In genomic region chr7:116438274-116438673, GRCh38 we compare ENCODE assay signal across 14 cellular contexts.
A peak's percentile ranks its signal among the peaks of the same experiment; 100 is the strongest.
DNase-seq lines count a peak whose midpoint lies in the region; ATAC-seq lines count a peak whose summit lies in the region.
"Had no signal": no experiment of that assay in that cellular context is flagged by ENCODE, and none has a peak within 500 bp of the region (broad histone marks: within the 10 kb centered on the region; RNA-seq: fewer than 3 reads in every experiment).

No MANE protein-coding gene starts in this region.

- in situ Hi-C loops in GM23248 (cut with MboI), result loop anchor here (10.0 kb wide), 1 partner anchor 173 kb away; no protein-coding TSS in a partner anchor

- H3K4me3 Mint-ChIP-seq in CD4-positive, alpha-beta memory T cell, result no peak overlapping the region
- H3K4me3 Mint-ChIP-seq: immature natural killer cell had no signal

- H3K27me3 ChIP-seq in GM23248 (replicated peaks; ENCODE audit: insufficient read depth), result no peaks in the 10 kb centered on the region
- H3K27me3 ChIP-seq in CD4-positive, alpha-beta memory T cell (ENCODE audit: insufficient read depth, low read length), result no peaks in the 10 kb centered on the region
- H3K27me3 ChIP-seq: adrenal gland, neutrophil had no signal

- H3K9me3 ChIP-seq in GM23248 (ENCODE audit: low read depth), result no peaks in the 10 kb centered on the region
- H3K9me3 ChIP-seq in CD4-positive, alpha-beta memory T cell (ENCODE audit: control insufficient read depth in 1 of 2, low read length in 2 of 2), result no peaks in the 10 kb centered on the region
- H3K9me3 ChIP-seq: adrenal gland, neutrophil had no signal

- H3K4me1 ChIP-seq in GM23248 (ENCODE audit: insufficient read depth), result peaks cover 51% of the 10 kb centered on the region
- no peaks in the 10 kb centered on the region for H3K4me1 ChIP-seq in CD4-positive, alpha-beta memory T cell (ENCODE audit: insufficient read depth, low read length)
- H3K4me1 ChIP-seq: adrenal gland had no signal

- no peaks in the 10 kb centered on the region for H3K79me2 ChIP-seq in GM23248 (ENCODE audit: insufficient read depth)

- H3K4me1 Mint-ChIP-seq in CD4-positive, alpha-beta memory T cell, result no peaks in the 10 kb centered on the region
- H3K4me1 Mint-ChIP-seq: immature natural killer cell had no signal

- H3K27ac ChIP-seq in GM23248, result peak overlapping the region; percentile 6; the same call in 1 of the 2 replicates
- H3K27ac ChIP-seq in substantia nigra (ENCODE audit: low read depth, low read length, poor library complexity, severe bottlenecking), result no peak overlapping the region
- no peak overlapping the region for H3K27ac ChIP-seq in CD4-positive, alpha-beta memory T cell (ENCODE audit: low read depth, low read length)
- H3K27ac ChIP-seq: adrenal gland, neutrophil had no signal

- peaks cover 56% of the 10 kb centered on the region for H3F3A ChIP-seq in GM23248 (ENCODE audit: insufficient read depth)

- WGBS in GM23248 (ENCODE audit: low coverage in 1 of 2, low lambda C conversion rate in 2 of 2, missing lambda C conversion rate in 2 of 2), 2 experiments, result 53 to 55% methylated on average over 2 of the region's 2 CpGs

- DNase-seq in GM23248, result peak; percentile 53
- DNase-seq in OCI-M1 (lab: John Stamatoyannopoulos, UW), result peak; percentile 8
- DNase-seq in dermis blood vessel endothelial cell, result peak; percentile 52
- peak; percentile 66 for DNase-seq in myocyte (ENCODE audit: low read depth)
- DNase-seq in substantia nigra (lab: John Stamatoyannopoulos, UW), result no peak
- no peak for DNase-seq in CD4-positive, alpha-beta memory T cell
- DNase-seq in NCI-H1694 treated with DMSO at 0.1 percent for 48 hours (lab: John Stamatoyannopoulos, UW), result no peak
- DNase-seq: adrenal gland; immature natural killer cell; NCI-H1694; stimulated activated naive CD4-positive, alpha-beta T cell; T-helper 2 cell had no signal

- no peak overlapping the region for H3K4me2 ChIP-seq in GM23248 (ENCODE audit: unreplicated experiment)

- H4K20me1 ChIP-seq in GM23248 (ENCODE audit: insufficient read depth), result no peaks in the 10 kb centered on the region

- no peaks in the 10 kb centered on the region for H3K36me3 ChIP-seq in GM23248 (ENCODE audit: low read depth)
- no peaks in the 10 kb centered on the region for H3K36me3 ChIP-seq in CD4-positive, alpha-beta memory T cell (ENCODE audit: insufficient read depth, low read length)
- H3K36me3 ChIP-seq: adrenal gland, neutrophil had no signal

- intact Hi-C loops in CD4-positive, alpha-beta memory T cell (cut with micrococcal nuclease), result no loop called here

- peak overlapping the region; percentile 13; the same call in 1 of the 2 replicates for H2AFZ ChIP-seq in GM23248

- CTCF ChIA-PET in CD4-positive, alpha-beta memory T cell (lab: Charles Lee; ENCODE audit: partially characterized antibody), result no interaction called here

- no peak for ATAC-seq in GM21515 (IDR thresholded peaks at IDR 0.05; ENCODE audit: unreplicated experiment)

- POLR2A ChIA-PET in CD4-positive, alpha-beta memory T cell (lab: Charles Lee; ENCODE audit: partially characterized antibody), result no interaction called here

- no peaks in the 10 kb centered on the region for H3K36me3 Mint-ChIP-seq in CD4-positive, alpha-beta memory T cell
- H3K36me3 Mint-ChIP-seq: immature natural killer cell had no signal

- H3K27me3 Mint-ChIP-seq in CD4-positive, alpha-beta memory T cell, result peaks cover 3 to 6% of the 10 kb centered on the region in 2 donors

- H3K27ac Mint-ChIP-seq in CD4-positive, alpha-beta memory T cell, result no peak overlapping the region
- H3K27ac Mint-ChIP-seq: immature natural killer cell had no signal

- H3K9me2 ChIP-seq in GM23248 (ENCODE audit: insufficient read depth), result no peaks in the 10 kb centered on the region

- H3K9me3 Mint-ChIP-seq in CD4-positive, alpha-beta memory T cell, result peaks cover 0 to 2% (median 0%) of the 10 kb centered on the region in 8 donors
- H3K9me3 Mint-ChIP-seq: immature natural killer cell had no signal

- H3K4me3 ChIP-seq in GM23248, result no peak overlapping the region
- H3K4me3 ChIP-seq in CD4-positive, alpha-beta memory T cell (ENCODE audit: low read length in 2 of 2), result no peak overlapping the region
- H3K4me3 ChIP-seq: adrenal gland had no signal

- no peak overlapping the region for H3K9ac ChIP-seq in GM23248

Comparison
In these comparisons a context has a peak if more than half of its experiments do, and no peak if none do; other contexts are left out.
1. DNase-seq: peak in GM23248 (single experiment), OCI-M1 (single experiment), dermis blood vessel endothelial cell (single experiment) and myocyte (single experiment); none in substantia nigra (0 of 49), CD4-positive, alpha-beta memory T cell (0 of 5) and NCI-H1694 treated with DMSO at 0.1 percent for 48 hours (single experiment).